23 cellular contexts compared by ENCODE assay signal in genomic region chr2:202652119-202652518, GRCh38.
"Had no signal": no experiment of that assay in that cellular context is flagged by ENCODE, and none has a peak within 500 bp of the region (broad histone marks: within the 10 kb centered on the region; RNA-seq: fewer than 3 reads in every experiment).

No MANE protein-coding gene starts in this region.

- H3K27me3 ChIP-seq: adrenal gland, ascending aorta, brain microvascular endothelial cell, neural progenitor cell, upper lobe of left lung had no signal

- H3K27ac Mint-ChIP-seq: activated CD4-positive, alpha-beta T cell treated with anti-CD3 and anti-CD28 coated beads, Interleukin-2, amount 10 ng/mL, durations not matched to agents 24 days and 14 days; neural progenitor cell; T-helper 1 cell treated with Interleukin-12 subunit alpha and Interleukin-12 subunit beta and Interleukin-4 antibody, amounts not matched to agents 30 μg/mL and 1 μg/mL, for 36 hours had no signal

- H3K27me3 Mint-ChIP-seq: activated CD4-positive, alpha-beta T cell treated with anti-CD3 and anti-CD28 coated beads, Interleukin-2, amount 10 ng/mL, durations not matched to agents 24 days and 14 days had no signal

- H3K4me1 Mint-ChIP-seq: neural progenitor cell had no signal

- H3K4me3 ChIP-seq: adrenal gland, ascending aorta, mucosa of descending colon, neural progenitor cell, upper lobe of left lung had no signal

- H3K27ac ChIP-seq: adrenal gland, ascending aorta, brain microvascular endothelial cell, neural progenitor cell, upper lobe of left lung had no signal

- DNase-seq: activated CD4-positive, alpha-beta T cell treated with anti-CD3 and anti-CD28 coated beads, Interleukin-2, amount 10 ng/mL, durations not matched to agents 24 days and 14 days; activated naive CD4-positive, alpha-beta T cell; adrenal gland; brain microvascular endothelial cell; central memory CD4-positive, alpha-beta T cell; dermis blood vessel endothelial cell; effector CD8-positive, alpha-beta T cell; erythroblast; foreskin fibroblast; left colon; mesendoderm; mucosa of descending colon; posterior cingulate gyrus; stimulated activated CD4-positive, alpha-beta T cell treated with anti-CD3 and anti-CD28 coated beads, Interleukin-2, amount 100 ng/mL, for 48 hours; stimulated activated CD8-positive, alpha-beta memory T cell treated with anti-CD3 and anti-CD28 coated beads, Interleukin-4, amount 100 ng/mL, for 48 hours; stimulated activated naive CD4-positive, alpha-beta T cell; T1000; upper lobe of left lung had no signal

- FAIRE-seq: keratinocyte had no signal

- ATAC-seq: left colon, mucosa of descending colon, sciatic nerve had no signal

- H3K9me3 Mint-ChIP-seq: activated CD4-positive, alpha-beta T cell treated with anti-CD3 and anti-CD28 coated beads, Interleukin-2, amount 10 ng/mL, durations not matched to agents 24 days and 14 days; T-helper 1 cell treated with Interleukin-12 subunit alpha and Interleukin-12 subunit beta and Interleukin-4 antibody, amounts not matched to agents 30 μg/mL and 1 μg/mL, for 36 hours had no signal

- H3K4me3 Mint-ChIP-seq: activated CD4-positive, alpha-beta T cell treated with anti-CD3 and anti-CD28 coated beads, Interleukin-2, amount 10 ng/mL, durations not matched to agents 24 days and 14 days; neural progenitor cell; T-helper 1 cell treated with Interleukin-12 subunit alpha and Interleukin-12 subunit beta and Interleukin-4 antibody, amounts not matched to agents 30 μg/mL and 1 μg/mL, for 36 hours had no signal

- H3K4me1 ChIP-seq: neural progenitor cell had no signal

- H3K36me3 ChIP-seq: adrenal gland, ascending aorta, brain microvascular endothelial cell, neural progenitor cell, upper lobe of left lung had no signal

- H3K9me3 ChIP-seq: adrenal gland, ascending aorta, mucosa of descending colon, upper lobe of left lung had no signal
